In genomic region chr20:38049800-38050199, GRCh38 we compare ENCODE assay signal across 10 cellular contexts. TPM values are rescaled to one million over a fixed set of nuclear protein-coding genes. Genes with fewer than 3 reads are reported as not detected.
DNase-seq lines count a peak whose midpoint lies in the region; ATAC-seq and TF ChIP-seq lines count a peak whose summit lies in the region.
"Had no signal": no experiment of that assay in that cellular context is flagged by ENCODE, and none has a peak within 500 bp of the region (broad histone marks: within the 10 kb centered on the region; RNA-seq: fewer than 3 reads in every experiment).

No MANE protein-coding gene starts in this region.

- H3K27me3 Mint-ChIP-seq in activated CD8-positive, alpha-beta T cell treated with anti-CD3 and anti-CD28 coated beads for 36 hours: no peaks in the 10 kb centered on the region
- no peaks in the 10 kb centered on the region for H3K27me3 Mint-ChIP-seq in activated CD8-positive, alpha-beta T cell treated with anti-CD3 and anti-CD28 coated beads, Interleukin-2, amount 10 ng/mL, durations not matched to agents 7 days and 5 days (ENCODE audit: low read depth)

- H3K9ac ChIP-seq in skeletal muscle satellite cell (ENCODE audit: low read depth, low read length): no peak overlapping the region

- no peak for DNase-seq in activated CD8-positive, alpha-beta T cell treated with anti-CD3 and anti-CD28 coated beads for 36 hours
- no peak for DNase-seq in activated CD8-positive, alpha-beta T cell treated with anti-CD3 and anti-CD28 coated beads, Interleukin-2, amount 10 ng/mL, durations not matched to agents 7 days and 5 days
- DNase-seq in RWPE2 (ENCODE audit: low spot score) (peak; percentile 85), fibroblast of mammary gland (ENCODE audit: low read depth) (peak; percentile 78), omental fat pad (ENCODE audit: low spot score) (no peak), NCI-H345 (lab: John Stamatoyannopoulos, UW) (no peak)
- DNase-seq: activated CD4-positive, alpha-beta T cell treated with anti-CD3 and anti-CD28 coated beads for 4 hours; NCI-H524 had no signal

- H3K4me3 ChIP-seq in RWPE2 (ENCODE audit: severe bottlenecking) (no peak overlapping the region), fibroblast of mammary gland (ENCODE audit: control insufficient read depth, low read depth, low read length) (no peak overlapping the region), skeletal muscle satellite cell (ENCODE audit: low read length) (no peak overlapping the region)

- intact Hi-C loops in activated CD8-positive, alpha-beta T cell treated with anti-CD3 and anti-CD28 coated beads for 36 hours (cut with micrococcal nuclease): no loop called here

- no peaks in the 10 kb centered on the region for H3K9me3 ChIP-seq in RWPE2 (ENCODE audit: severe bottlenecking)
- no peaks in the 10 kb centered on the region for H3K9me3 ChIP-seq in skeletal muscle satellite cell (replicated peaks; ENCODE audit: low read length)

- no peak for TF ChIP-seq CTCF in activated CD8-positive, alpha-beta T cell treated with anti-CD3 and anti-CD28 coated beads for 36 hours (IDR thresholded peaks at IDR 0.05)
- TF ChIP-seq CTCF in RWPE2 (IDR thresholded peaks at IDR 0.05; ENCODE audit: poor library complexity, severe bottlenecking) (peak; percentile 14), fibroblast of mammary gland (conservative IDR thresholded peaks at IDR 0.05; ENCODE audit: control insufficient read depth, insufficient read depth, low read depth, low read length) (no peak), omental fat pad (IDR thresholded peaks at IDR 0.05) (no peak)

- no peaks in the 10 kb centered on the region for H3K9me3 Mint-ChIP-seq in activated CD8-positive, alpha-beta T cell treated with anti-CD3 and anti-CD28 coated beads for 36 hours
- H3K9me3 Mint-ChIP-seq in activated CD8-positive, alpha-beta T cell treated with anti-CD3 and anti-CD28 coated beads, Interleukin-2, amount 10 ng/mL, durations not matched to agents 7 days and 5 days (ENCODE audit: insufficient read depth): no peaks in the 10 kb centered on the region

- H3K4me1 ChIP-seq in RWPE2 (ENCODE audit: insufficient read depth, poor library complexity, severe bottlenecking) (peaks cover 33% of the 10 kb centered on the region), skeletal muscle satellite cell (ENCODE audit: control insufficient read depth, insufficient read depth, low read length) (peaks cover 24% of the 10 kb centered on the region)

- peaks cover 51% of the 10 kb centered on the region for H3K4me1 Mint-ChIP-seq in activated CD8-positive, alpha-beta T cell treated with anti-CD3 and anti-CD28 coated beads for 36 hours (ENCODE audit: low read depth)
- peaks cover 12% of the 10 kb centered on the region for H3K4me1 Mint-ChIP-seq in activated CD8-positive, alpha-beta T cell treated with anti-CD3 and anti-CD28 coated beads, Interleukin-2, amount 10 ng/mL, durations not matched to agents 7 days and 5 days (ENCODE audit: low read depth)

- peak overlapping the region; percentile 30 for H3K4me2 ChIP-seq in skeletal muscle satellite cell (ENCODE audit: low read length)

- no peaks in the 10 kb centered on the region for H3K27me3 ChIP-seq in RWPE2 (ENCODE audit: insufficient read depth, poor library complexity, severe bottlenecking)
- no peaks in the 10 kb centered on the region for H3K27me3 ChIP-seq in skeletal muscle satellite cell (ENCODE audit: control insufficient read depth, insufficient read depth, low read length)

- H3K36me3 ChIP-seq in RWPE2 (ENCODE audit: low read depth) (peaks cover 83% of the 10 kb centered on the region), skeletal muscle satellite cell (ENCODE audit: insufficient read depth, low read length) (peaks cover 22% of the 10 kb centered on the region)

- peaks cover 25% of the 10 kb centered on the region for H3K36me3 Mint-ChIP-seq in activated CD8-positive, alpha-beta T cell treated with anti-CD3 and anti-CD28 coated beads for 36 hours (ENCODE audit: low read depth)
- peaks cover 23% of the 10 kb centered on the region for H3K36me3 Mint-ChIP-seq in activated CD8-positive, alpha-beta T cell treated with anti-CD3 and anti-CD28 coated beads, Interleukin-2, amount 10 ng/mL, durations not matched to agents 7 days and 5 days (ENCODE audit: low read depth)

- no peak overlapping the region for H3K4me3 Mint-ChIP-seq in activated CD8-positive, alpha-beta T cell treated with anti-CD3 and anti-CD28 coated beads for 36 hours
- H3K4me3 Mint-ChIP-seq in activated CD8-positive, alpha-beta T cell treated with anti-CD3 and anti-CD28 coated beads, Interleukin-2, amount 10 ng/mL, durations not matched to agents 7 days and 5 days: no peak overlapping the region

- H3K27ac ChIP-seq in RWPE2 (ENCODE audit: poor library complexity, severe bottlenecking): peak overlapping the region; percentile 81

- H3K27ac Mint-ChIP-seq in activated CD8-positive, alpha-beta T cell treated with anti-CD3 and anti-CD28 coated beads for 36 hours: peak overlapping the region; percentile 69
- no peak overlapping the region for H3K27ac Mint-ChIP-seq in activated CD8-positive, alpha-beta T cell treated with anti-CD3 and anti-CD28 coated beads, Interleukin-2, amount 10 ng/mL, durations not matched to agents 7 days and 5 days

- POLR2A ChIA-PET in activated CD8-positive, alpha-beta T cell treated with anti-CD3 and anti-CD28 coated beads for 36 hours (lab: Charles Lee): interaction anchor here (2.1 kb wide), 1 partner anchor 16 kb away, joined by 10 read pairs; the partner anchor contains the start of genes RPRD1B and TTI1
- POLR2A ChIA-PET in activated CD8-positive, alpha-beta T cell treated with anti-CD3 and anti-CD28 coated beads, Interleukin-2, amount 10 ng/mL, durations not matched to agents 7 days and 5 days (lab: Charles Lee): no interaction called here

- peak; percentile 30 for ATAC-seq in activated CD8-positive, alpha-beta T cell treated with anti-CD3 and anti-CD28 coated beads for 36 hours
- ATAC-seq in activated CD8-positive, alpha-beta T cell treated with anti-CD3 and anti-CD28 coated beads, Interleukin-2, amount 10 ng/mL, durations not matched to agents 7 days and 5 days: no peak
- ATAC-seq in RWPE2 (ENCODE audit: low read depth): peak; percentile 98
- ATAC-seq in omental fat pad (ENCODE audit: low FRiP score): no peak
- no peak for ATAC-seq in HG02973 (IDR thresholded peaks at IDR 0.05; ENCODE audit: unreplicated experiment)

- CTCF ChIA-PET in activated CD8-positive, alpha-beta T cell treated with anti-CD3 and anti-CD28 coated beads for 36 hours (lab: Charles Lee): interaction anchor here (1.0 to 4.3 kb wide), 4 partner anchors 15 to 172 kb away, joined by 3 to 22 read pairs (median 7); no protein-coding TSS in a partner anchor
- CTCF ChIA-PET in activated CD8-positive, alpha-beta T cell treated with anti-CD3 and anti-CD28 coated beads, Interleukin-2, amount 10 ng/mL, durations not matched to agents 7 days and 5 days (lab: Charles Lee): interaction anchor here (0.7 to 2.4 kb wide), 6 partner anchors 7 to 486 kb away, joined by 3 to 16 read pairs (median 4); no protein-coding TSS in a partner anchor

RNA-seq across cellular contexts. Expression of gene RPRD1B, which starts 16.3 kb away (rescaled TPM):
- total RNA-seq in activated CD8-positive, alpha-beta T cell treated with anti-CD3 and anti-CD28 coated beads for 36 hours: 10 to 100 TPM; 29.1 to 29.3 TPM
- 10 to 100 TPM; 32.4 to 34.3 TPM for total RNA-seq in activated CD8-positive, alpha-beta T cell treated with anti-CD3 and anti-CD28 coated beads, Interleukin-2, amount 10 ng/mL, durations not matched to agents 7 days and 5 days
- total RNA-seq in skeletal muscle satellite cell (2012; rRNA removed): 15.7 and 16.4 TPM in 2 replicates
- 10 to 100 TPM; 24.1 to 33.5 (median 28.2) TPM for total RNA-seq in omental fat pad

RNA-seq across cellular contexts. Expression of gene TTI1, which starts 16.5 kb away (rescaled TPM):
- total RNA-seq in activated CD8-positive, alpha-beta T cell treated with anti-CD3 and anti-CD28 coated beads for 36 hours: 10 to 100 TPM; 34.1 to 39.7 TPM
- 10 to 100 TPM; 29.3 to 32.2 TPM for total RNA-seq in activated CD8-positive, alpha-beta T cell treated with anti-CD3 and anti-CD28 coated beads, Interleukin-2, amount 10 ng/mL, durations not matched to agents 7 days and 5 days
- total RNA-seq in skeletal muscle satellite cell (2012; rRNA removed): 17.3 and 22.3 TPM in 2 replicates
- 10 to 100 TPM; 10.6 to 29.3 (median 15.0) TPM for total RNA-seq in omental fat pad

Comparison
In these comparisons a context has a peak if more than half of its experiments do, and no peak if none do; other contexts are left out.
1. ATAC-seq: peak in activated CD8-positive, alpha-beta T cell treated with anti-CD3 and anti-CD28 coated beads for 36 hours (single experiment) and RWPE2 (single experiment); none in activated CD8-positive, alpha-beta T cell treated with anti-CD3 and anti-CD28 coated beads, Interleukin-2, amount 10 ng/mL, durations not matched to agents 7 days and 5 days (single experiment), omental fat pad (single experiment) and HG02973 (single experiment).
2. DNase-seq: peak in RWPE2 (single experiment) and fibroblast of mammary gland (single experiment); none in activated CD8-positive, alpha-beta T cell treated with anti-CD3 and anti-CD28 coated beads for 36 hours (single experiment), activated CD8-positive, alpha-beta T cell treated with anti-CD3 and anti-CD28 coated beads, Interleukin-2, amount 10 ng/mL, durations not matched to agents 7 days and 5 days (single experiment), omental fat pad (single experiment) and NCI-H345 (single experiment).